ENCODE assay signal across 1 cellular context in the genomic region with DNA sequence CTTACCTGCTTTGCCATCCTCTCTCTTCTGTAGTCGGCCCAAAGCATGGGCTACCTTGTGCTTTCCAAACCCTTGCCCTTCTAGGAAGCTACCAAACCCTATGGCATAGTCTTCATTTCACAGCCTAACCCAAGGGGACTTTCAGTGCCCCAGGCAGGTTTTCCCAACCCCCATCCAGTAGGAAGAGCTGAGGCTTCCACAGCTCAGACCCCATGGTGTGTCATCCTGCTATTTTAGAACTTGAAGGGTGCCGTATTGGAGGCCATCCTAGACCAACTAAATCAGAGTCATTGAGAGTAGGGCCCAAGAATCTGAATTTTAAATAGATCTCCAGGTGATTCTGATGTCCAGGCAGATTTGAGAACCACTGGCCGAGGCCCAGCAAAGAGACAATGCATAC.
TF ChIP-seq lines count a peak whose summit lies in the region.

No MANE protein-coding gene starts in this region.

TF ChIP-seq in HEK293T, 16 proteins besides CTCF, POLR2A, EP300 and RAD21 (continued from another document):
- no peak for TF ChIP-seq LEF1 (IDR thresholded peaks at IDR 0.05; ENCODE audit: borderline replicate concordance)
- TF ChIP-seq SUZ12 (IDR thresholded peaks at IDR 0.05) = no peak
- no peak for TF ChIP-seq SP1 (IDR thresholded peaks at IDR 0.05)
- no peak for TF ChIP-seq FOXA1 (IDR thresholded peaks at IDR 0.05)
- TF ChIP-seq NFRKB (IDR thresholded peaks at IDR 0.05) = no peak
- no peak for TF ChIP-seq TARDBP (IDR thresholded peaks at IDR 0.05)
- TF ChIP-seq, protein P1, sequence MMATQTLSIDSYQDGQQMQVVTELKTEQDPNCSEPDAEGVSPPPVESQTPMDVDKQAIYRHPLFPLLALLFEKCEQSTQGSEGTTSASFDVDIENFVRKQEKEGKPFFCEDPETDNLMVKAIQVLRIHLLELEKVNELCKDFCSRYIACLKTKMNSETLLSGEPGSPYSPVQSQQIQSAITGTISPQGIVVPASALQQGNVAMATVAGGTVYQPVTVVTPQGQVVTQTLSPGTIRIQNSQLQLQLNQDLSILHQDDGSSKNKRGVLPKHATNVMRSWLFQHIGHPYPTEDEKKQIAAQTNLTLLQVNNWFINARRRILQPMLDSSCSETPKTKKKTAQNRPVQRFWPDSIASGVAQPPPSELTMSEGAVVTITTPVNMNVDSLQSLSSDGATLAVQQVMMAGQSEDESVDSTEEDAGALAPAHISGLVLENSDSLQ (IDR thresholded peaks at IDR 0.05) = no peak
